8 cellular contexts compared by ENCODE assay signal in genomic region chr19:12806242-12807131, GRCh38. TPM values are rescaled to one million over a fixed set of nuclear protein-coding genes. Genes with fewer than 3 reads are reported as not detected.
DNase-seq lines count a peak whose midpoint lies in the region; ATAC-seq and TF ChIP-seq lines count a peak whose summit lies in the region.

Gene RNASEH2A (plus strand): TSS chr19:12806584. CDS start chr19:12806674, 90 bp downstream.

- H3K36me3 ChIP-seq in duodenal mucosa (ENCODE audit: control insufficient read depth in 1 of 2, insufficient read depth in 2 of 2, low read length in 2 of 2): peaks cover 0 to 7% of the 10 kb centered on the region in 2 donors

- intact Hi-C loops in lower leg skin (cut with DNase I; ENCODE audit: low total_unique reads): no loop called here

- TF ChIP-seq CTCF in AG09319 (IDR thresholded peaks at IDR 0.05; ENCODE audit: low read depth, low read length): no peak; the same call in 1 of the 2 replicates
- no peak for TF ChIP-seq CTCF in lower leg skin (IDR thresholded peaks at IDR 0.05)

- DNase-seq in AG09319 (ENCODE audit: extremely low read depth, low read depth) (peak; percentile 69), NCI-H69 (lab: John Stamatoyannopoulos, UW) (peak; percentile 98), lower leg skin (ENCODE audit: low spot score in 2 of 2) (peak; percentile 85 to 97)
- DNase-seq in activated CD4-positive, alpha-beta T cell treated with anti-CD3 and anti-CD28 coated beads, Interleukin-2, amount 50 U/mL, for 4 hours: peak; percentile 78 to 80
- DNase-seq in stimulated activated CD4-positive, alpha-beta T cell treated with anti-CD3 and anti-CD28 coated beads, Interleukin-4, amount 100 ng/mL, for 4 hours: peak; percentile 82 to 86

- H3K27ac ChIP-seq in duodenal mucosa (ENCODE audit: low read depth, low read length): no peak within 1 kb of the TSS

- 4 to 5% methylated on average over 57 to 66 of the region's 68 CpGs for WGBS in lower leg skin, 2 donors

- peak within 1 kb of the TSS; percentile 61 to 82 for H3K9ac ChIP-seq in duodenal mucosa (ENCODE audit: low read depth in 1 of 2, low read length in 2 of 2)

- no peaks in the 10 kb centered on the region for H3K9me3 ChIP-seq in duodenal mucosa (ENCODE audit: control insufficient read depth in 1 of 2, low read length in 2 of 2)

- peaks cover 17 to 18% of the 10 kb centered on the region in 2 donors for H3K4me1 ChIP-seq in duodenal mucosa (ENCODE audit: control insufficient read depth in 1 of 2, insufficient read depth in 2 of 2, low read length in 2 of 2)

- H3K4me3 ChIP-seq in duodenal mucosa (ENCODE audit: low read depth in 1 of 2, low read length in 2 of 2) (peak within 1 kb of the TSS; percentile 72 to 91), lower leg skin (ENCODE audit: low read depth, poor library complexity, severe bottlenecking) (peak within 1 kb of the TSS; percentile 45)

- ATAC-seq in GM19023 (IDR thresholded peaks at IDR 0.05; ENCODE audit: unreplicated experiment) (peak; percentile 83), HG03442 (IDR thresholded peaks at IDR 0.05; ENCODE audit: unreplicated experiment) (peak; percentile 65)

- H3K27me3 ChIP-seq in duodenal mucosa (ENCODE audit: control insufficient read depth in 1 of 2, insufficient read depth in 2 of 2, low read length in 2 of 2): no peaks in the 10 kb centered on the region

- no peak for TF ChIP-seq POLR2A in lower leg skin (IDR thresholded peaks at IDR 0.05)

RNA-seq across cellular contexts. Expression of gene RNASEH2A, which starts in this region (rescaled TPM):
- total RNA-seq in lower leg skin: 1 to 10 TPM; 3.3 to 7.8 (median 5.9) TPM
